In genomic region chr11:65652511-65653228, GRCh38 we compare ENCODE assay signal across 8 cellular contexts. TPM values are rescaled to one million over a fixed set of nuclear protein-coding genes. Genes with fewer than 3 reads are reported as not detected.
DNase-seq lines count a peak whose midpoint lies in the region; ATAC-seq and TF ChIP-seq lines count a peak whose summit lies in the region.

No MANE protein-coding gene starts in this region.

- peaks cover 18% of the 10 kb centered on the region for H3K4me1 ChIP-seq in OCI-LY7 (ENCODE audit: insufficient read depth, low read length, poor library complexity, severe bottlenecking)

- TF ChIP-seq CTCF in OCI-LY7 (conservative IDR thresholded peaks at IDR 0.05; ENCODE audit: low read length): no peak; the same call in 1 of the 2 replicates
- TF ChIP-seq CTCF in epithelial cell of esophagus (IDR thresholded peaks at IDR 0.05; ENCODE audit: insufficient read depth, low read depth, low read length, missing control alignments): no peak

- intact Hi-C loops in OCI-LY7 (cut with micrococcal nuclease; ENCODE audit: unreplicated experiment): no loop called here

- no peak overlapping the region for H2AFZ ChIP-seq in OCI-LY7 (ENCODE audit: low read length)

- no peaks in the 10 kb centered on the region for H3K9me3 ChIP-seq in OCI-LY7 (ENCODE audit: low read length)

- POLR2A ChIA-PET in OCI-LY7 (lab: Charles Lee): no interaction called here

- H3K9me2 ChIP-seq in OCI-LY7 (ENCODE audit: insufficient read depth, low read length): no peaks in the 10 kb centered on the region

- CTCF ChIA-PET in OCI-LY7 (lab: Charles Lee; ENCODE audit: unreplicated experiment): no interaction called here

- H3K4me3 ChIP-seq in OCI-LY7 (ENCODE audit: low read depth, low read length, poor library complexity, severe bottlenecking) (peak overlapping the region; percentile 48), epithelial cell of esophagus (ENCODE audit: low read length) (peak overlapping the region; percentile 56)

- no TSS peak for BruUV-seq in OCI-LY7 (replicated peaks; lab: Mats Ljungman, UMichigan)

- H4K20me1 ChIP-seq in OCI-LY7 (ENCODE audit: insufficient read depth, low read length): no peaks in the 10 kb centered on the region

- DNase-seq in DMS 273 (lab: John Stamatoyannopoulos, UW; ENCODE audit: unreplicated experiment) (peak; percentile 86), HuH-7.5 (ENCODE audit: low spot score) (peak; percentile 99), OCI-LY7 (ENCODE audit: low spot score) (peak; percentile 76), activated T-cell treated with anti-CD3 and anti-CD28 coated beads for 4 hours (peak; percentile 93), epithelial cell of esophagus (ENCODE audit: low read depth) (peak; percentile 86), mucosa of gallbladder (ENCODE audit: low spot score) (peak; percentile 95)
- peak; percentile 96 for DNase-seq in stimulated activated CD8-positive, alpha-beta memory T cell treated with anti-CD3 and anti-CD28 coated beads, Interleukin-4, amount 100 ng/mL, for 24 hours (ENCODE audit: low read depth)

- no peaks in the 10 kb centered on the region for H3K79me2 ChIP-seq in OCI-LY7 (ENCODE audit: insufficient read depth, low read depth, low read length)

- peaks cover 92% of the 10 kb centered on the region for H3K36me3 ChIP-seq in OCI-LY7 (ENCODE audit: insufficient read depth, low read length)

- H3K4me2 ChIP-seq in OCI-LY7 (ENCODE audit: low read length): peak overlapping the region; percentile 53

- peak; percentile 58 for ATAC-seq in GM21526 (IDR thresholded peaks at IDR 0.05; ENCODE audit: low FRiP score, unreplicated experiment)

- H3K27ac ChIP-seq in OCI-LY7 (ENCODE audit: low read depth, low read length, poor library complexity, severe bottlenecking): peak overlapping the region; percentile 57

RNA-seq across cellular contexts. Expression of gene RELA, which starts 10.0 kb away (rescaled TPM):
- 40.4 and 48.0 TPM in 2 replicates for total RNA-seq in OCI-LY7 (2014; rRNA removed; shearing (Covaris generic))
- total RNA-seq in OCI-LY7 (2022): 78.9 and 82.5 TPM in 2 replicates
- total RNA-seq in mucosa of gallbladder: 84.2 TPM

RNA-seq across cellular contexts. Expression of gene SIPA1, which starts 14.8 kb away (rescaled TPM):
- 57.6 and 95.4 TPM in 2 replicates for total RNA-seq in OCI-LY7 (2014; rRNA removed; shearing (Covaris generic))
- total RNA-seq in OCI-LY7 (2022): 156 and 160 TPM in 2 replicates
- 74.7 TPM for total RNA-seq in mucosa of gallbladder

RNA-seq across cellular contexts. Expression of gene PCNX3, which starts 37.1 kb away (rescaled TPM):
- 29.9 and 36.2 TPM in 2 replicates for total RNA-seq in OCI-LY7 (2014; rRNA removed; shearing (Covaris generic))
- total RNA-seq in OCI-LY7 (2022) (66.7 and 70.7 TPM in 2 replicates), mucosa of gallbladder (52.5 TPM)

RNA-seq across cellular contexts. Expression of gene MAP3K11, which starts 38.6 kb away (rescaled TPM):
- total RNA-seq in OCI-LY7 (2014; rRNA removed; shearing (Covaris generic)): 32.0 and 33.4 TPM in 2 replicates
- 50.6 and 53.2 TPM in 2 replicates for total RNA-seq in OCI-LY7 (2022)
- total RNA-seq in mucosa of gallbladder: 85.6 TPM

RNA-seq across cellular contexts. Expression of gene KCNK7, which starts 57.1 kb away (rescaled TPM):
- total RNA-seq in OCI-LY7 (2014; rRNA removed; shearing (Covaris generic)): 1.4 TPM in 1 of 2 replicates, not detected in the other
- total RNA-seq in OCI-LY7 (2022) (0.68 and 1.6 TPM in 2 replicates), mucosa of gallbladder (1.1 TPM)

Comparison
In these comparisons a context has a peak if more than half of its experiments do, and no peak if none do; other contexts are left out.
1. Peak in every context shown above with its lines: DNase-seq, ATAC-seq, H3K4me3 ChIP-seq and H3K27ac ChIP-seq.